Comparison of ENCODE assay signal across 9 cellular contexts in the genomic region with DNA sequence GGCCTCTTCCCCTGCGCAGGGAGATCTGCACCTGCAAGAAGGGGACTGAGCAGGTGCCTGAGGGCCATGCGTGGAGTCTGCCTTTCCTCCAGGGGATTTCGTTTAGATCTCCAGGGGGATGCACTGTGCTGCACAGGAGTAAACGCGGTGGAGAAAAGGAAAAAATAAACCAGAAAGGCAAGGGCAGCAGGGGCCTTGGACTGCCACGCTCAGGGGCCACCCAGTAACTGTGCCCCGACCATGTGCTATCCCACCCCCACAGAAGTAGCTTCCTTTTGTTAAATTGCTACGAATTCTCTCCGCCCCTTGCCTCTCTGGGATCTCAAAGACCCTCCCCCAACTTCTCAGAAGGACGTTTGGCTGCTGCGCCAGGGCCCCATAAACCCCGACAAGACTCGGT. TPM values are rescaled to one million over a fixed set of nuclear protein-coding genes. Genes with fewer than 3 reads are reported as not detected.
"Had no signal": no experiment of that assay in that cellular context is flagged by ENCODE, and none has a peak within 500 bp of the region (broad histone marks: within the 10 kb centered on the region; RNA-seq: fewer than 3 reads in every experiment).

No MANE protein-coding gene starts in this region.

- H3K27ac Mint-ChIP-seq: H9, HFFc6 had no signal

- H3K9me3 Mint-ChIP-seq: HFFc6 had no signal

- H3K9ac ChIP-seq: GM23248 had no signal

- DNase-seq: GM23248, GOT3, H7, H9, HCEC 1CT, HFFc6 had no signal

- H3K4me3 Mint-ChIP-seq: H9, HFFc6 had no signal

- H3K27ac ChIP-seq: GM23248 had no signal

- H3K4me3 ChIP-seq: GM23248, HAP-1 had no signal

- H3K4me1 ChIP-seq: HAP-1 had no signal

- H3K36me3 ChIP-seq: HAP-1 had no signal

- H2AFZ ChIP-seq: GM23248 had no signal

- ATAC-seq: HCT116 had no signal

- FAIRE-seq: H54 had no signal

RNA-seq across cellular contexts. Expression of a gene that starts 17.2 kb away (rescaled TPM):
- total RNA-seq: GM23248, HFFc6 had no signal
- polyA plus RNA-seq: GM23248 had no signal
